23 cellular contexts compared by ENCODE assay signal in genomic region chr2:199806179-199806578, GRCh38. TPM values are rescaled to one million over a fixed set of nuclear protein-coding genes. Genes with fewer than 3 reads are reported as not detected.
DNase-seq lines count a peak whose midpoint lies in the region; TF ChIP-seq lines count a peak whose summit lies in the region.
"Had no signal": no experiment of that assay in that cellular context is flagged by ENCODE, and none has a peak within 500 bp of the region (broad histone marks: within the 10 kb centered on the region; RNA-seq: fewer than 3 reads in every experiment).

No MANE protein-coding gene starts in this region.

- no peaks in the 10 kb centered on the region for H3K36me3 Mint-ChIP-seq in MCF 10A (ENCODE audit: insufficient read depth, unreplicated experiment)
- no peaks in the 10 kb centered on the region for H3K36me3 Mint-ChIP-seq in activated naive CD8-positive, alpha-beta T cell treated with anti-CD3 and anti-CD28 coated beads for 36 hours
- H3K36me3 Mint-ChIP-seq: activated CD8-positive, alpha-beta memory T cell treated with anti-CD3 and anti-CD28 coated beads, Interleukin-2, amount 10 ng/mL, durations not matched to agents 7 days and 5 days; natural killer cell had no signal

- peak overlapping the region; percentile 61 for H3K27ac ChIP-seq in AG04450 (ENCODE audit: low read depth, low read length)
- peak overlapping the region; percentile 56 for H3K27ac ChIP-seq in VCaP
- H3K27ac ChIP-seq: A549; BLaER1 treated with 17β-estradiol and CSF1 and Interleukin-3, amounts not matched to agents 10 nM and 100 nM; vagina had no signal

- no peaks in the 10 kb centered on the region for H3K9me3 Mint-ChIP-seq in MCF 10A (ENCODE audit: unreplicated experiment)
- H3K9me3 Mint-ChIP-seq in activated naive CD8-positive, alpha-beta T cell treated with anti-CD3 and anti-CD28 coated beads for 36 hours = peaks cover 3% of the 10 kb centered on the region
- H3K9me3 Mint-ChIP-seq: activated T-helper 17 cell treated with anti-CD3 and anti-CD28 coated beads, Interleukin-2, amount 50 U/mL, for 72 hours; natural killer cell had no signal

- H3K4me1 Mint-ChIP-seq in MCF 10A (ENCODE audit: insufficient read depth, unreplicated experiment) = no peaks in the 10 kb centered on the region
- H3K4me1 Mint-ChIP-seq in activated naive CD8-positive, alpha-beta T cell treated with anti-CD3 and anti-CD28 coated beads for 36 hours = no peaks in the 10 kb centered on the region
- H3K4me1 Mint-ChIP-seq: activated CD4-positive, alpha-beta T cell treated with anti-CD3 and anti-CD28 coated beads for 36 hours; activated CD8-positive, alpha-beta memory T cell treated with anti-CD3 and anti-CD28 coated beads, Interleukin-2, amount 10 ng/mL, durations not matched to agents 7 days and 5 days; activated T-helper 17 cell treated with anti-CD3 and anti-CD28 coated beads, Interleukin-2, amount 50 U/mL, for 72 hours; natural killer cell had no signal

- peak; percentile 68 for DNase-seq in AG04450 (ENCODE audit: low read depth, low spot score)
- peak; percentile 8 for DNase-seq in fibroblast of gingiva (ENCODE audit: low read depth)
- DNase-seq in non-pigmented ciliary epithelial cell (ENCODE audit: low read depth) = peak; percentile 4
- DNase-seq in MCF 10A (ENCODE audit: unreplicated experiment) = no peak
- no peak for DNase-seq in activated naive CD8-positive, alpha-beta T cell treated with anti-CD3 and anti-CD28 coated beads for 36 hours
- no peak for DNase-seq in NCI-H2227 treated with DMSO at 0.1 percent for 48 hours (lab: John Stamatoyannopoulos, UW)
- no peak for DNase-seq in mesenteric fat pad (ENCODE audit: low spot score)
- DNase-seq: activated CD4-positive, alpha-beta T cell treated with anti-CD3 and anti-CD28 coated beads for 36 hours; activated CD8-positive, alpha-beta memory T cell treated with anti-CD3 and anti-CD28 coated beads, Interleukin-2, amount 10 ng/mL, durations not matched to agents 7 days and 5 days; Calu3; kidney; natural killer cell; NCI-H1417 treated with DMSO at 0.1 percent for 48 hours; NCI-H2171; NCI-H69; stimulated activated CD4-positive, alpha-beta T cell treated with anti-CD3 and anti-CD28 coated beads, Interleukin-12 subunit alpha, Interleukin-12 subunit beta, amount 100 ng/mL, for 4 hours had no signal

- intact Hi-C loops in MCF 10A (cut with micrococcal nuclease) = no loop called here

- no peaks in the 10 kb centered on the region; the same call in 1 of the 2 replicates for H3K9me3 ChIP-seq in AG04450 (ENCODE audit: control insufficient read depth, insufficient read depth, low read length)
- H3K9me3 ChIP-seq: A549, gastroesophageal sphincter, vagina had no signal

- no peak overlapping the region for H3K27ac Mint-ChIP-seq in MCF 10A (ENCODE audit: low read depth, unreplicated experiment)
- H3K27ac Mint-ChIP-seq in activated naive CD8-positive, alpha-beta T cell treated with anti-CD3 and anti-CD28 coated beads for 36 hours = no peak overlapping the region
- H3K27ac Mint-ChIP-seq: activated CD4-positive, alpha-beta T cell treated with anti-CD3 and anti-CD28 coated beads for 36 hours; activated CD8-positive, alpha-beta memory T cell treated with anti-CD3 and anti-CD28 coated beads, Interleukin-2, amount 10 ng/mL, durations not matched to agents 7 days and 5 days; activated naive CD8-positive, alpha-beta T cell; activated T-helper 17 cell treated with anti-CD3 and anti-CD28 coated beads, Interleukin-2, amount 50 U/mL, for 72 hours; natural killer cell had no signal

- no peaks in the 10 kb centered on the region for H3K27me3 ChIP-seq in AG04450 (ENCODE audit: control insufficient read depth, insufficient read depth, low read length)
- H3K27me3 ChIP-seq: BLaER1 treated with 17β-estradiol and CSF1 and Interleukin-3, amounts not matched to agents 10 nM and 100 nM; gastroesophageal sphincter; vagina had no signal

- H3K4me3 ChIP-seq in AG04450 (ENCODE audit: low read depth, low read length) = no peak overlapping the region
- H3K4me3 ChIP-seq: A549; BLaER1 treated with 17β-estradiol and CSF1 and Interleukin-3, amounts not matched to agents 10 nM and 100 nM; gastroesophageal sphincter; vagina had no signal

- no peak for TF ChIP-seq CTCF in AG04450 (IDR thresholded peaks at IDR 0.05; ENCODE audit: low read depth, low read length)
- TF ChIP-seq CTCF in VCaP (conservative IDR thresholded peaks at IDR 0.05) = no peak
- no peak for TF ChIP-seq CTCF in MCF 10A (IDR thresholded peaks at IDR 0.05; ENCODE audit: unreplicated experiment)

- POLR2A ChIA-PET in AG04450 (lab: Yijun Ruan, JAX) (no interaction called here), MCF 10A (lab: Yijun Ruan, JAX) (interaction anchor here (1.0 kb wide), 1 partner anchor 12 kb away, joined by 3 read pairs; no protein-coding TSS in a partner anchor)

- BruUV-seq in MCF 10A (replicated peaks; lab: Mats Ljungman, UMichigan) = no TSS peak

- CTCF ChIA-PET in AG04450 (lab: Charles Lee) = interaction anchor here (3.6 kb wide), 1 partner anchor 67 kb away, joined by 12 read pairs; no protein-coding TSS in a partner anchor
- CTCF ChIA-PET in MCF 10A (lab: Yijun Ruan, JAX) = interaction anchor here (0.7 kb wide), 1 partner anchor 314 kb away, joined by 3 read pairs; no protein-coding TSS in a partner anchor

- H3K4me3 Mint-ChIP-seq in MCF 10A (ENCODE audit: unreplicated experiment) = no peak overlapping the region
- no peak overlapping the region for H3K4me3 Mint-ChIP-seq in activated naive CD8-positive, alpha-beta T cell treated with anti-CD3 and anti-CD28 coated beads for 36 hours
- H3K4me3 Mint-ChIP-seq: activated CD4-positive, alpha-beta T cell treated with anti-CD3 and anti-CD28 coated beads for 36 hours; activated CD8-positive, alpha-beta memory T cell treated with anti-CD3 and anti-CD28 coated beads, Interleukin-2, amount 10 ng/mL, durations not matched to agents 7 days and 5 days; activated naive CD8-positive, alpha-beta T cell; activated T-helper 17 cell treated with anti-CD3 and anti-CD28 coated beads, Interleukin-2, amount 50 U/mL, for 72 hours; natural killer cell had no signal

- peaks cover 3% of the 10 kb centered on the region for H3K27me3 Mint-ChIP-seq in MCF 10A (ENCODE audit: insufficient read depth, unreplicated experiment)
- no peaks in the 10 kb centered on the region for H3K27me3 Mint-ChIP-seq in activated naive CD8-positive, alpha-beta T cell treated with anti-CD3 and anti-CD28 coated beads for 36 hours
- H3K27me3 Mint-ChIP-seq: activated CD4-positive, alpha-beta T cell treated with anti-CD3 and anti-CD28 coated beads for 36 hours; activated CD8-positive, alpha-beta memory T cell treated with anti-CD3 and anti-CD28 coated beads, Interleukin-2, amount 10 ng/mL, durations not matched to agents 7 days and 5 days; activated naive CD8-positive, alpha-beta T cell; activated T-helper 17 cell treated with anti-CD3 and anti-CD28 coated beads, Interleukin-2, amount 50 U/mL, for 72 hours had no signal

RNA-seq across cellular contexts. Expression of gene FTCDNL1, which starts 44.8 kb away (rescaled TPM):
- 0.10 TPM in 1 of 2 replicates, not detected in the other for polyA plus RNA-seq in AG04450 (2011; rRNA removed)
- polyA minus RNA-seq in AG04450 (2011; rRNA and poly(A)+ RNA removed) = not detected in 2 replicates
- total RNA-seq in MCF 10A (2022) (1.9 and 2.5 TPM in 2 replicates), mesenteric fat pad (4.4 TPM)
- total RNA-seq in activated naive CD8-positive, alpha-beta T cell treated with anti-CD3 and anti-CD28 coated beads for 36 hours = 1 to 10 TPM; 3.2 to 3.4 TPM

Comparison
In these comparisons a context has a peak if more than half of its experiments do, and no peak if none do; other contexts are left out.
1. DNase-seq: peak in AG04450 (single experiment), fibroblast of gingiva (single experiment) and non-pigmented ciliary epithelial cell (single experiment); none in MCF 10A (single experiment), activated naive CD8-positive, alpha-beta T cell treated with anti-CD3 and anti-CD28 coated beads for 36 hours (single experiment), NCI-H2227 treated with DMSO at 0.1 percent for 48 hours (single experiment) and mesenteric fat pad (single experiment).